In genomic region chr18:46421973-46422551, GRCh38 we compare ENCODE assay signal across 1 cellular context.
TF ChIP-seq lines count a peak whose summit lies in the region.

No MANE protein-coding gene starts in this region.

TF ChIP-seq in HepG2, 621 proteins besides CTCF, POLR2A, EP300 and RAD21 (continued from another document):
- TF ChIP-seq GMEB1 (CRISPR knock-in tag; IDR thresholded peaks at IDR 0.05; ENCODE audit: borderline replicate concordance) (no peak), ZSCAN20 (CRISPR knock-in tag; IDR thresholded peaks at IDR 0.05; ENCODE audit: borderline replicate concordance) (no peak), SIX1 (CRISPR knock-in tag; IDR thresholded peaks at IDR 0.05; ENCODE audit: borderline replicate concordance) (no peak), ZNF597 (CRISPR knock-in tag; IDR thresholded peaks at IDR 0.05) (no peak), RBFOX2 (IDR thresholded peaks at IDR 0.05; ENCODE audit: low read depth, low read length) (no peak), ZNF251 (CRISPR knock-in tag; IDR thresholded peaks at IDR 0.05) (no peak), ZNF619 (CRISPR knock-in tag; IDR thresholded peaks at IDR 0.05) (no peak)
